23 cellular contexts compared by ENCODE assay signal in genomic region chr7:38141187-38141586, GRCh38.
"Had no signal": no experiment of that assay in that cellular context is flagged by ENCODE, and none has a peak within 500 bp of the region (broad histone marks: within the 10 kb centered on the region; RNA-seq: fewer than 3 reads in every experiment).

No MANE protein-coding gene starts in this region.

- DNase-seq: Karpas-422; KG1; MG63; NCI-H1092; NCI-H1105 treated with DMSO at 0.1 percent for 48 hours; NCI-H1417 treated with DMSO at 0.1 percent for 48 hours; NCI-H146; NCI-H1694 treated with DMSO at 0.1 percent for 48 hours; NCI-H1930; NCI-H2081; NCI-H2107; NCI-H2227 treated with DMSO at 0.1 percent for 48 hours; NCI-H524 treated with DMSO at 0.1 percent for 48 hours; NCI-H69; NCI-H774; NK-92 treated with Interleukin-12 subunit alpha and Interleukin-12 subunit beta, amount 100 ng/mL, for 24 hours; PC-3; SHP77 treated with DMSO at 0.1 percent for 48 hours; SJCRH30; T-helper 1 cell had no signal

- H3K4me3 ChIP-seq: MG63, SJCRH30 had no signal

- H3K36me3 ChIP-seq: MG63, SJCRH30 had no signal

- H3K4me1 ChIP-seq: SJCRH30 had no signal

- ATAC-seq: Panc1, PC-3, Right ventricle myocardium inferior, SK-N-SH treated with all-trans-retinoic acid at 6 μM for 48 hours had no signal

- H3K9me3 ChIP-seq: MG63, SJCRH30 had no signal

- H3K27me3 ChIP-seq: SJCRH30 had no signal

- H3K27ac ChIP-seq: SJCRH30 had no signal
